ENCODE assay signal across 8 cellular contexts in the genomic region with DNA sequence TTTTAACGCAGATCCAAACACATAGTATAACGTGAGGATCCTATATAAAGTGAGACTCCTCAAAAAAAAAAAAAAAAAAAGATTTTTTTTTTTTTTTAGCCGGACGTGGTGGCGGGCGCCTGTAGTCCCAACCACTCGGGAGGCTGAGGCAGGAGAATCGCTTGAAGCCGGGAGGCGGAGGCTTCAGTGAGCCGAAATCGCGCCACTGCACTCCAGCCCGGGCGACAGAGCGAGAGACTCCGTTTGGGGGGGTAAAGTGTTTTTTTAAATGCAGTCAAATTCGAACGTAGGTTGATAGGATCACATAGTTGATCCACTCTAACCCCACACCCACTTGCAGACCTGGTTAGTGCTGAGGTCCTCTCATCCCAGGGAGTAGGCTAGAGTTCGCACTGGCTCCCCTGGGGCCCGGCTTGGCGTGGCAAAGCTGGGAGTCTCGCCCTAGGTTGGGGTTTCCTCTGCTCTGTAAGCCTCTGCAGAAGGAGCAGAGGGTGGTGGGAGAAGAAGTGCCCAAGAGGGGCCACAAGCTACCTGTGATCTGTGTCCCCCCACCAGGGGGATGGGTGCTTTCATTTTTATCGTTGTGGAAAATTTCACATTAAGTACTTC. TPM values are rescaled to one million over a fixed set of nuclear protein-coding genes. Genes with fewer than 3 reads are reported as not detected.
DNase-seq lines count a peak whose midpoint lies in the region; ATAC-seq and TF ChIP-seq lines count a peak whose summit lies in the region.

No MANE protein-coding gene starts in this region.

- intact Hi-C loops in activated T-helper 1 cell treated with anti-CD3 and anti-CD28 coated beads, Interleukin-12 subunit alpha, Interleukin-12 subunit beta, Interleukin-2, Interleukin-4 antibody, amounts not matched to agents 30 ng/mL and 10 ng/mL and 1 ng/mL, durations not matched to agents 14 hours and 24 hours and 36 hours (cut with micrococcal nuclease): loop anchor here (1.0 to 2.0 kb wide), 15 partner anchors 15 to 991 kb away; partner anchors contain the start of genes MZF1, RPS5, ZNF132 and ZNF17
- intact Hi-C loops in stomach (cut with DNase I; ENCODE audit: low total_unique reads): no loop called here

- peaks cover 8% of the 10 kb centered on the region for H3K4me1 ChIP-seq in iPS-18a (ENCODE audit: control insufficient read depth, low read depth, low read length)
- H3K4me1 ChIP-seq in stomach: peaks cover 17 to 35% (median 25%) of the 10 kb centered on the region in 4 donors

- no peak for TF ChIP-seq CTCF in stomach (IDR thresholded peaks at IDR 0.05)

- DNase-seq in T-helper 2 cell treated with Interferon-gamma antibody and Interleukin-4, amounts not matched to agents 5 μg/mL and 100 μg/mL, for 36 hours (ENCODE audit: low spot score): no peak
- DNase-seq in T-helper 2 cell (no peak), stomach (no peak), KG1 (lab: John Stamatoyannopoulos, UW) (no peak), NOMO-1 treated with dmso at 0.1 percent for 144 hours (lab: John Stamatoyannopoulos, UW; ENCODE audit: unreplicated experiment) (no peak)
- DNase-seq in activated T-helper 1 cell treated with anti-CD3 and anti-CD28 coated beads, Interleukin-12 subunit alpha, Interleukin-12 subunit beta, Interleukin-2, Interleukin-4 antibody, amounts not matched to agents 30 ng/mL and 10 ng/mL and 1 ng/mL, durations not matched to agents 14 hours and 24 hours and 36 hours (ENCODE audit: low spot score): no peak

- H3K36me3 ChIP-seq in iPS-18a (ENCODE audit: control insufficient read depth, low read depth, low read length): no peaks in the 10 kb centered on the region
- no peaks in the 10 kb centered on the region for H3K36me3 ChIP-seq in stomach

- TF ChIP-seq EP300 in stomach (IDR thresholded peaks at IDR 0.05): no peak

- WGBS in stomach, 5 donors: 13 to 40% (median 23%) methylated on average over 15 to 24 of the region's 24 CpGs

- peaks cover 16% of the 10 kb centered on the region for H3K4me1 Mint-ChIP-seq in T-helper 2 cell treated with Interferon-gamma antibody and Interleukin-4, amounts not matched to agents 5 μg/mL and 100 μg/mL, for 36 hours (ENCODE audit: low read depth)
- peaks cover 29% of the 10 kb centered on the region for H3K4me1 Mint-ChIP-seq in activated T-helper 1 cell treated with anti-CD3 and anti-CD28 coated beads, Interleukin-12 subunit alpha, Interleukin-12 subunit beta, Interleukin-2, Interleukin-4 antibody, amounts not matched to agents 30 ng/mL and 10 ng/mL and 1 ng/mL, durations not matched to agents 14 hours and 24 hours and 36 hours (ENCODE audit: low read depth)

- H3K4me3 Mint-ChIP-seq in T-helper 2 cell treated with Interferon-gamma antibody and Interleukin-4, amounts not matched to agents 5 μg/mL and 100 μg/mL, for 36 hours: peak overlapping the region; percentile 88
- peak overlapping the region; percentile 86 for H3K4me3 Mint-ChIP-seq in activated T-helper 1 cell treated with anti-CD3 and anti-CD28 coated beads, Interleukin-12 subunit alpha, Interleukin-12 subunit beta, Interleukin-2, Interleukin-4 antibody, amounts not matched to agents 30 ng/mL and 10 ng/mL and 1 ng/mL, durations not matched to agents 14 hours and 24 hours and 36 hours

- H3K9ac ChIP-seq in iPS-18a (ENCODE audit: low read length): peak overlapping the region; percentile 81

- H3K27ac ChIP-seq in iPS-18a (ENCODE audit: low read length) (no peak overlapping the region), stomach (peak overlapping the region in 4 of 5 donors; percentile 67 to 88 (median 82))

- H3K36me3 Mint-ChIP-seq in T-helper 2 cell treated with Interferon-gamma antibody and Interleukin-4, amounts not matched to agents 5 μg/mL and 100 μg/mL, for 36 hours (ENCODE audit: low read depth): no peaks in the 10 kb centered on the region
- peaks cover 3% of the 10 kb centered on the region for H3K36me3 Mint-ChIP-seq in activated T-helper 1 cell treated with anti-CD3 and anti-CD28 coated beads, Interleukin-12 subunit alpha, Interleukin-12 subunit beta, Interleukin-2, Interleukin-4 antibody, amounts not matched to agents 30 ng/mL and 10 ng/mL and 1 ng/mL, durations not matched to agents 14 hours and 24 hours and 36 hours (ENCODE audit: low read depth)

- H3K27me3 ChIP-seq in iPS-18a (ENCODE audit: control insufficient read depth, insufficient read depth, low read length) (peaks cover 6% of the 10 kb centered on the region), stomach (peaks cover 1 to 16% (median 3%) of the 10 kb centered on the region in 3 donors)

- no peak for ATAC-seq in HG02610 (IDR thresholded peaks at IDR 0.05; ENCODE audit: unreplicated experiment)

- H3K27me3 Mint-ChIP-seq in T-helper 2 cell treated with Interferon-gamma antibody and Interleukin-4, amounts not matched to agents 5 μg/mL and 100 μg/mL, for 36 hours (ENCODE audit: low read depth): no peaks in the 10 kb centered on the region
- peaks cover 4% of the 10 kb centered on the region for H3K27me3 Mint-ChIP-seq in activated T-helper 1 cell treated with anti-CD3 and anti-CD28 coated beads, Interleukin-12 subunit alpha, Interleukin-12 subunit beta, Interleukin-2, Interleukin-4 antibody, amounts not matched to agents 30 ng/mL and 10 ng/mL and 1 ng/mL, durations not matched to agents 14 hours and 24 hours and 36 hours (ENCODE audit: insufficient read depth)

- no peaks in the 10 kb centered on the region for H3K9me3 ChIP-seq in iPS-18a (ENCODE audit: control insufficient read depth, low read depth, low read length)
- no peaks in the 10 kb centered on the region for H3K9me3 ChIP-seq in stomach

- H3K27ac Mint-ChIP-seq in T-helper 2 cell treated with Interferon-gamma antibody and Interleukin-4, amounts not matched to agents 5 μg/mL and 100 μg/mL, for 36 hours: no peak overlapping the region
- H3K27ac Mint-ChIP-seq in activated T-helper 1 cell treated with anti-CD3 and anti-CD28 coated beads, Interleukin-12 subunit alpha, Interleukin-12 subunit beta, Interleukin-2, Interleukin-4 antibody, amounts not matched to agents 30 ng/mL and 10 ng/mL and 1 ng/mL, durations not matched to agents 14 hours and 24 hours and 36 hours: no peak overlapping the region

- H3K4me3 ChIP-seq in iPS-18a (ENCODE audit: low read length): peak overlapping the region; percentile 80
- peak overlapping the region; percentile 58 to 71 (median 60) for H3K4me3 ChIP-seq in stomach

- no peak for TF ChIP-seq POLR2A in stomach (IDR thresholded peaks at IDR 0.05)

- no peaks in the 10 kb centered on the region for H3K9me3 Mint-ChIP-seq in T-helper 2 cell treated with Interferon-gamma antibody and Interleukin-4, amounts not matched to agents 5 μg/mL and 100 μg/mL, for 36 hours
- no peaks in the 10 kb centered on the region for H3K9me3 Mint-ChIP-seq in activated T-helper 1 cell treated with anti-CD3 and anti-CD28 coated beads, Interleukin-12 subunit alpha, Interleukin-12 subunit beta, Interleukin-2, Interleukin-4 antibody, amounts not matched to agents 30 ng/mL and 10 ng/mL and 1 ng/mL, durations not matched to agents 14 hours and 24 hours and 36 hours

RNA-seq across cellular contexts. Expression of gene RNF225, which starts 6.5 kb away (rescaled TPM):
- total RNA-seq in activated T-helper 1 cell treated with anti-CD3 and anti-CD28 coated beads, Interleukin-12 subunit alpha, Interleukin-12 subunit beta, Interleukin-2, Interleukin-4 antibody, amounts not matched to agents 30 ng/mL and 10 ng/mL and 1 ng/mL, durations not matched to agents 14 hours and 24 hours and 36 hours: 0.65 and 1.6 TPM in 2 replicates
- not detected for total RNA-seq in stomach
- polyA plus RNA-seq in stomach: under 1 TPM in 1 of 3 donors, not detected in 2; 0.13 TPM

RNA-seq across cellular contexts. Expression of gene ZNF584, which starts 6.5 kb away (rescaled TPM):
- total RNA-seq in activated T-helper 1 cell treated with anti-CD3 and anti-CD28 coated beads, Interleukin-12 subunit alpha, Interleukin-12 subunit beta, Interleukin-2, Interleukin-4 antibody, amounts not matched to agents 30 ng/mL and 10 ng/mL and 1 ng/mL, durations not matched to agents 14 hours and 24 hours and 36 hours: 17.8 and 20.6 TPM in 2 replicates
- total RNA-seq in stomach: 100 to 1,000 TPM in 1 of 5 donors, 10 to 100 TPM in 2, 1 to 10 TPM in 1, not detected in 1; 5.4 to 114 (median 17.2) TPM
- polyA plus RNA-seq in stomach: 10 to 100 TPM in 1 of 3 donors, 1 to 10 TPM in 2; 5.6 to 10.8 (median 6.8) TPM

RNA-seq across cellular contexts. Expression of gene RPS5, which starts 14.9 kb away (rescaled TPM):
- 1,157 and 1,161 TPM in 2 replicates for total RNA-seq in activated T-helper 1 cell treated with anti-CD3 and anti-CD28 coated beads, Interleukin-12 subunit alpha, Interleukin-12 subunit beta, Interleukin-2, Interleukin-4 antibody, amounts not matched to agents 30 ng/mL and 10 ng/mL and 1 ng/mL, durations not matched to agents 14 hours and 24 hours and 36 hours
- 1,000 to 10,000 TPM in 3 of 5 donors, 100 to 1,000 TPM in 2; 801 to 1,605 (median 1,501) TPM for total RNA-seq in stomach
- polyA plus RNA-seq in stomach: 1,000 to 10,000 TPM; 1,495 to 2,322 (median 1,503) TPM

RNA-seq across cellular contexts. Expression of gene ZNF837, which starts 21.1 kb away (rescaled TPM):
- total RNA-seq in activated T-helper 1 cell treated with anti-CD3 and anti-CD28 coated beads, Interleukin-12 subunit alpha, Interleukin-12 subunit beta, Interleukin-2, Interleukin-4 antibody, amounts not matched to agents 30 ng/mL and 10 ng/mL and 1 ng/mL, durations not matched to agents 14 hours and 24 hours and 36 hours: 0.86 and 1.4 TPM in 2 replicates
- total RNA-seq in stomach: 1 to 10 TPM in 4 of 5 donors, not detected in 1; 1.8 to 8.5 (median 2.3) TPM
- 1 to 10 TPM; 2.3 to 3.0 (median 2.4) TPM for polyA plus RNA-seq in stomach

RNA-seq across cellular contexts. Expression of gene ZNF132, which starts 38.0 kb away (rescaled TPM):
- total RNA-seq in activated T-helper 1 cell treated with anti-CD3 and anti-CD28 coated beads, Interleukin-12 subunit alpha, Interleukin-12 subunit beta, Interleukin-2, Interleukin-4 antibody, amounts not matched to agents 30 ng/mL and 10 ng/mL and 1 ng/mL, durations not matched to agents 14 hours and 24 hours and 36 hours: 3.4 and 3.5 TPM in 2 replicates
- 1 to 10 TPM; 3.0 to 8.9 (median 6.4) TPM for total RNA-seq in stomach
- 1 to 10 TPM in 2 of 3 donors, under 1 TPM in 1; 0.68 to 1.2 (median 1.1) TPM for polyA plus RNA-seq in stomach
